12 cellular contexts compared by ENCODE assay signal in genomic region chr2:86201951-86202692, GRCh38. TPM values are rescaled to one million over a fixed set of nuclear protein-coding genes. Genes with fewer than 3 reads are reported as not detected.
DNase-seq lines count a peak whose midpoint lies in the region; FAIRE-seq and TF ChIP-seq lines count a peak whose summit lies in the region.
"Had no signal": no experiment of that assay in that cellular context is flagged by ENCODE, and none has a peak within 500 bp of the region (broad histone marks: within the 10 kb centered on the region; RNA-seq: fewer than 3 reads in every experiment).

No MANE protein-coding gene starts in this region.

- H3K36me3 Mint-ChIP-seq in Calu3 (ENCODE audit: insufficient read depth, unreplicated experiment), result peaks cover 12% of the 10 kb centered on the region
- H3K36me3 Mint-ChIP-seq in nephron progenitor cell (ENCODE audit: low read depth), result peaks cover 11% of the 10 kb centered on the region

- peak overlapping the region; percentile 63 for H3K27ac Mint-ChIP-seq in Calu3 (ENCODE audit: unreplicated experiment)
- H3K27ac Mint-ChIP-seq in nephron progenitor cell, result peak overlapping the region; percentile 37

- no peak for FAIRE-seq in GM19239 (lab: Jason Lieb, UNC)

- TF ChIP-seq CTCF in Calu3 (IDR thresholded peaks at IDR 0.05; ENCODE audit: unreplicated experiment) (no peak), nephron progenitor cell (IDR thresholded peaks at IDR 0.05) (no peak)

- H3K4me1 Mint-ChIP-seq in Calu3 (ENCODE audit: low read depth, unreplicated experiment), result peaks cover 17% of the 10 kb centered on the region
- H3K4me1 Mint-ChIP-seq in nephron progenitor cell, result peaks cover 44% of the 10 kb centered on the region

- intact Hi-C loops in Calu3 (cut with micrococcal nuclease; ENCODE audit: unreplicated experiment), result no loop called here

- H3K4me3 Mint-ChIP-seq in Calu3 (ENCODE audit: low read depth, unreplicated experiment) (no peak overlapping the region), nephron progenitor cell (peak overlapping the region; percentile 55)

- DNase-seq in Calu3 (no peak), NCI-H2227 (lab: John Stamatoyannopoulos, UW; ENCODE audit: unreplicated experiment) (peak; percentile 46), dermis microvascular lymphatic vessel endothelial cell (ENCODE audit: low read depth in 2 of 2) (peak; percentile 66 to 76), nephron progenitor cell (no peak), KG1 (lab: John Stamatoyannopoulos, UW) (no peak), H4 (ENCODE audit: low spot score) (no peak), GM19239 (ENCODE audit: insufficient read length, low spot score) (no peak)
- DNase-seq: activated CD4-positive, alpha-beta T cell treated with anti-CD3 and anti-CD28 coated beads for 48 hours; aorta; DMS79; PC-3; stimulated activated CD4-positive, alpha-beta T cell treated with anti-CD3 and anti-CD28 coated beads, Interleukin-12 subunit alpha, Interleukin-12 subunit beta, amount 100 ng/mL, for 4 hours had no signal

- no peaks in the 10 kb centered on the region for H3K27me3 Mint-ChIP-seq in Calu3 (ENCODE audit: unreplicated experiment)
- peaks cover 5% of the 10 kb centered on the region for H3K27me3 Mint-ChIP-seq in nephron progenitor cell (ENCODE audit: low read depth, poor library complexity)

- no TSS peak for BruUV-seq in Calu3 (replicated peaks; lab: Mats Ljungman, UMichigan)

- CTCF ChIA-PET in Calu3 (lab: Charles Lee), result interaction anchor here (0.8 to 0.9 kb wide), 2 partner anchors 19 to 374 kb away, joined by 3 to 4 read pairs; no protein-coding TSS in a partner anchor

- no peaks in the 10 kb centered on the region for H3K9me3 Mint-ChIP-seq in Calu3 (ENCODE audit: low read depth, unreplicated experiment)
- H3K9me3 Mint-ChIP-seq in nephron progenitor cell, result peaks cover 4% of the 10 kb centered on the region

RNA-seq across cellular contexts. Expression of gene MRPL35, which starts 2.9 kb away (rescaled TPM):
- total RNA-seq in Calu3 (2022) (36.2 and 41.5 TPM in 2 replicates), dermis microvascular lymphatic vessel endothelial cell (37.9 and 51.5 TPM in 2 replicates)
- total RNA-seq in H4 (2014; rRNA removed; shearing (Covaris generic)), result 86.1 and 92.3 TPM in 2 replicates

RNA-seq across cellular contexts. Expression of gene IMMT, which starts 6.9 kb away (rescaled TPM):
- total RNA-seq in Calu3 (2022), result 86.7 and 88.7 TPM in 2 replicates
- 44.7 and 49.7 TPM in 2 replicates for total RNA-seq in dermis microvascular lymphatic vessel endothelial cell
- total RNA-seq in H4 (2014; rRNA removed; shearing (Covaris generic)), result 57.9 and 77.3 TPM in 2 replicates

Comparison
In these comparisons a context has a peak if more than half of its experiments do, and no peak if none do; other contexts are left out.
1. DNase-seq: peak in NCI-H2227 (single experiment) and dermis microvascular lymphatic vessel endothelial cell (2 of 2); none in Calu3 (single experiment), nephron progenitor cell (single experiment), KG1 (single experiment), H4 (single experiment) and GM19239 (single experiment).